In the genomic region with DNA sequence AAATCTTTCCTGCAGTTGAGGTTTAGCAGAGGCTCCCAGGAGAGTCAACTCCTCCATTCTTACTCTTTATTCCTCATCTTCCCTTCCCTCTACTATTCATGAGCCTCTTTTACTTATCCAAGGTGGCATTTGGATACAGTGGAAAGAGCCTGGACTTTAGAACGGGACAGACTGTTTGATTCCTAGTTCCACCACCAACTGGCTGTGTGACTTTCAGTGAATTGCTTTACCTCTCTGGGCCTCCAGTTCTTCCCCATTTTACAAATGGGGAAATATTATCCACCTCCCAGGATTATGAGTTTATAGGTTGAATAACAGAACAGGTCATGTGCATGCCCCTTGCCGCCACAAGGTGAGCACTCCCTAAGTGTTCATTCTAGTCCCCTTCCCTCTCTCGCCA, we compare ENCODE assay signal across 7 cellular contexts. TPM values are rescaled to one million over a fixed set of nuclear protein-coding genes. Genes with fewer than 3 reads are reported as not detected.
"Had no signal": no experiment of that assay in that cellular context is flagged by ENCODE, and none has a peak within 500 bp of the region (broad histone marks: within the 10 kb centered on the region; RNA-seq: fewer than 3 reads in every experiment).

No MANE protein-coding gene starts in this region.

- DNase-seq: GM23248, GOT3, H7, KG1 had no signal

- H3K4me1 Mint-ChIP-seq: IgD-negative memory B cell had no signal

- H3K9ac ChIP-seq: GM23248 had no signal

- H3K4me3 Mint-ChIP-seq: IgD-negative memory B cell had no signal

- H3K4me1 ChIP-seq: HAP-1 had no signal

- H3K4me3 ChIP-seq: GM23248, HAP-1 had no signal

- FAIRE-seq: HTR-8/SVneo had no signal

- H3K36me3 ChIP-seq: HAP-1 had no signal

- H3K9me3 ChIP-seq: HAP-1 had no signal

- H3K27ac ChIP-seq: GM23248 had no signal

- H3K27ac Mint-ChIP-seq: IgD-negative memory B cell had no signal

- H2AFZ ChIP-seq: GM23248 had no signal

RNA-seq across cellular contexts. Expression of a gene that starts 49.9 kb away (rescaled TPM):
- polyA plus RNA-seq: IgD-negative memory B cell had no signal
